ENCODE assay signal across 8 cellular contexts in genomic region chr9:110578896-110579752, GRCh38. TPM values are rescaled to one million over a fixed set of nuclear protein-coding genes. Genes with fewer than 3 reads are reported as not detected.
DNase-seq lines count a peak whose midpoint lies in the region; ATAC-seq and TF ChIP-seq lines count a peak whose summit lies in the region.

SVEP1 (minus strand) TSS chr9:110579741; CDS start chr9:110579543, 198 bp downstream.

- H3K79me2 ChIP-seq in mesendoderm (ENCODE audit: control insufficient read depth, insufficient read depth, low read length), result no peaks in the 10 kb centered on the region

- peak within 1 kb of the TSS; percentile 95 for H3K56ac ChIP-seq in mesendoderm (ENCODE audit: low read length)

- no peak within 1 kb of the TSS for H2BK120ac ChIP-seq in mesendoderm (ENCODE audit: low read depth, low read length)

- H3K27ac ChIP-seq in mesendoderm (ENCODE audit: low read depth, low read length) (no peak within 1 kb of the TSS), tibial nerve (peak within 1 kb of the TSS; percentile 57 to 90 (median 74))

- H3K79me1 ChIP-seq in mesendoderm (ENCODE audit: low read length), result no peaks in the 10 kb centered on the region

- DNase-seq in DMS79 treated with DMSO at 0.1 percent for 48 hours (lab: John Stamatoyannopoulos, UW) (peak; percentile 43), NT2/D1 (ENCODE audit: low read depth, low spot score) (no peak), erythroblast (lab: John Stamatoyannopoulos, UW) (peak; percentile 6 to 12), mesendoderm (peak; percentile 70), tibial nerve (ENCODE audit: low spot score in 2 of 2) (peak; percentile 31 to 35)

- no peak within 1 kb of the TSS for H4K5ac ChIP-seq in mesendoderm (ENCODE audit: low read length)

- H2BK15ac ChIP-seq in mesendoderm (replicated peaks; ENCODE audit: low read depth), result peak within 1 kb of the TSS; percentile 99

- H3K23ac ChIP-seq in mesendoderm (ENCODE audit: low read length), result no peak within 1 kb of the TSS

- peak within 1 kb of the TSS; percentile 10 for H3K4ac ChIP-seq in mesendoderm (ENCODE audit: low read depth, low read length)

- H3K9me3 ChIP-seq in NT2/D1 (ENCODE audit: insufficient read depth, low read length), result no peaks in the 10 kb centered on the region
- peaks cover 0 to 3% (median 0%) of the 10 kb centered on the region in 4 donors for H3K9me3 ChIP-seq in tibial nerve

- no peak within 1 kb of the TSS for H2AK5ac ChIP-seq in mesendoderm (ENCODE audit: low read length)

- H3K4me1 ChIP-seq in NT2/D1 (ENCODE audit: insufficient read depth, insufficient read length) (no peaks in the 10 kb centered on the region), mesendoderm (ENCODE audit: control insufficient read depth, low read depth, low read length) (peaks cover 12% of the 10 kb centered on the region), tibial nerve (peaks cover 0 to 21% (median 0%) of the 10 kb centered on the region in 4 donors)

- TF ChIP-seq EP300 in tibial nerve (IDR thresholded peaks at IDR 0.05), result peak in 1 of 2 donors; percentile 57

- ATAC-seq in GM19463 (IDR thresholded peaks at IDR 0.05; ENCODE audit: unreplicated experiment) (no peak), HG02885 (IDR thresholded peaks at IDR 0.05; ENCODE audit: poor library complexity, unreplicated experiment) (no peak), HG03520 (IDR thresholded peaks at IDR 0.05; ENCODE audit: unreplicated experiment) (no peak)

- peak within 1 kb of the TSS; percentile 29 for H2BK5ac ChIP-seq in mesendoderm (ENCODE audit: low read length)

- H3K27me3 ChIP-seq in NT2/D1 (ENCODE audit: insufficient read depth, insufficient read length) (peaks cover 47% of the 10 kb centered on the region), mesendoderm (ENCODE audit: insufficient read depth, low read length, poor library complexity) (no peaks in the 10 kb centered on the region), tibial nerve (peaks cover 0 to 11% of the 10 kb centered on the region in 2 donors)

- WGBS in mesendoderm (ENCODE audit: extremely low coverage, insufficient coverage, low lambda C conversion rate), result no CpG with 5 or more reads among the region's 99 CpGs
- 1 to 3% methylated on average over 28 to 50 of the region's 99 CpGs for WGBS in tibial nerve, 2 donors

- peak within 1 kb of the TSS; percentile 57 for H3K18ac ChIP-seq in mesendoderm (ENCODE audit: low read length)

- H4K8ac ChIP-seq in mesendoderm (ENCODE audit: low read depth, low read length), result no peak within 1 kb of the TSS

- TF ChIP-seq POLR2A in erythroblast (IDR thresholded peaks at IDR 0.05; ENCODE audit: low read length), result no peak
- peak in 1 of 2 donors; percentile 30 for TF ChIP-seq POLR2A in tibial nerve (IDR thresholded peaks at IDR 0.05)

- no peak for TF ChIP-seq CTCF in tibial nerve (IDR thresholded peaks at IDR 0.05)

- H3K4me2 ChIP-seq in mesendoderm (ENCODE audit: low read length), result peak within 1 kb of the TSS; percentile 92

- H3K36me3 ChIP-seq in NT2/D1 (ENCODE audit: insufficient read depth, insufficient read length, low read length) (no peaks in the 10 kb centered on the region), mesendoderm (ENCODE audit: control insufficient read depth, insufficient read depth, low read length) (no peaks in the 10 kb centered on the region), tibial nerve (no peaks in the 10 kb centered on the region)

- H3K4me3 ChIP-seq in NT2/D1 (ENCODE audit: insufficient read length, low read depth) (peak within 1 kb of the TSS; percentile 64), mesendoderm (ENCODE audit: low read length) (peak within 1 kb of the TSS; percentile 49), tibial nerve (peak within 1 kb of the TSS; percentile 27 to 64 (median 46))

- H3K9ac ChIP-seq in NT2/D1 (ENCODE audit: insufficient read length, low read depth) (peak within 1 kb of the TSS; percentile 84), mesendoderm (ENCODE audit: low read length) (peak within 1 kb of the TSS; percentile 68)

RNA-seq across cellular contexts. Expression of gene SVEP1, which starts in this region (rescaled TPM):
- polyA plus RNA-seq in mesendoderm (2013, experiment 1 of 2), result 0.21 TPM
- polyA plus RNA-seq in mesendoderm (2013, experiment 2 of 2), result 0.20 TPM
- 10 to 100 TPM; 53.8 to 97.8 (median 78.8) TPM for total RNA-seq in tibial nerve
